Comparison of ENCODE assay signal across 7 cellular contexts in the genomic region with DNA sequence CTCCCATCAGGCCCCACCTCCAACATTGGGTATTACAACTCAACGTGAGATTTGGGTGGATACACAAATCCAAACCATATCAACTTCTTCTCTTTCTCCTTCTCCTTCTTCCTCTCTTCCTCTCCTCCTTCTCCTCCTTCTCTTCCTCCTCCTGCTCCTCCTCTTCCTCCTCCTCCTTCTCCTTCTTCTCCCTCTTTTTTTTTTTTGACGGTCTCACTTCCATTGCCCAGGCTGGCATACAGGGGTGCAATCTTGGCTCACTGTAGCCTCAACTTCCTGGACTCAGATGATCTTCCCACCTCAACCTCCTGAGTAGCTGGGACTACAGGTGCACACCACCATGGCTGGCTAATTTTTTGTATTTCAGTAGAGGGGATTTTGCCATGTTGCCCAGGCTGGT.
"Had no signal": no experiment of that assay in that cellular context is flagged by ENCODE, and none has a peak within 500 bp of the region (broad histone marks: within the 10 kb centered on the region; RNA-seq: fewer than 3 reads in every experiment).

No MANE protein-coding gene starts in this region.

- DNase-seq: GDM1, GF-D8 had no signal

- FAIRE-seq: G401.6, GM12891, GM12892, GM18507, GM19239 had no signal
